In genomic region chr2:28327596-28327962, GRCh38 we compare ENCODE assay signal across 1 cellular context.
TF ChIP-seq lines count a peak whose summit lies in the region.

No MANE protein-coding gene starts in this region.

TF ChIP-seq in SK-N-SH treated with all-trans-retinoic acid at 6 μM for 48 hours, 23 proteins besides CTCF, POLR2A, EP300 and RAD21 (continued from another document):
- no peak for TF ChIP-seq TSHZ2 (CRISPR knock-in tag; IDR thresholded peaks at IDR 0.05)
- TF ChIP-seq TCF4 (CRISPR knock-in tag; IDR thresholded peaks at IDR 0.05; ENCODE audit: borderline replicate concordance), result no peak
- no peak for TF ChIP-seq CSDC2 (CRISPR knock-in tag; IDR thresholded peaks at IDR 0.05)
- no peak for TF ChIP-seq ZC3H10 (CRISPR knock-in tag; IDR thresholded peaks at IDR 0.05)
- no peak for TF ChIP-seq BACH2 (CRISPR knock-in tag; IDR thresholded peaks at IDR 0.05; ENCODE audit: borderline replicate concordance)
- no peak for TF ChIP-seq CSRNP3 (CRISPR knock-in tag; IDR thresholded peaks at IDR 0.05)
- no peak for TF ChIP-seq ISL1 (CRISPR knock-in tag; IDR thresholded peaks at IDR 0.05)
- TF ChIP-seq PATZ1 (CRISPR knock-in tag; IDR thresholded peaks at IDR 0.05; ENCODE audit: borderline replicate concordance), result no peak
- TF ChIP-seq ZNF70 (CRISPR knock-in tag; IDR thresholded peaks at IDR 0.05), result no peak; the same call in 1 of the 2 replicates
- no peak for TF ChIP-seq ZFP3 (CRISPR knock-in tag; IDR thresholded peaks at IDR 0.05)
- TF ChIP-seq ESRRG (CRISPR knock-in tag; IDR thresholded peaks at IDR 0.05), result no peak
- no peak for TF ChIP-seq ARNTL (CRISPR knock-in tag; IDR thresholded peaks at IDR 0.05; ENCODE audit: borderline replicate concordance, low read depth)
- no peak for TF ChIP-seq TOX (CRISPR knock-in tag; IDR thresholded peaks at IDR 0.05; ENCODE audit: borderline replicate concordance)
- no peak for TF ChIP-seq RARB (CRISPR knock-in tag; IDR thresholded peaks at IDR 0.05)
- no peak for TF ChIP-seq OSR1 (CRISPR knock-in tag; IDR thresholded peaks at IDR 0.05)
- no peak for TF ChIP-seq GLIS3 (CRISPR knock-in tag; IDR thresholded peaks at IDR 0.05)
